ENCODE assay signal across 9 cellular contexts in the genomic region with DNA sequence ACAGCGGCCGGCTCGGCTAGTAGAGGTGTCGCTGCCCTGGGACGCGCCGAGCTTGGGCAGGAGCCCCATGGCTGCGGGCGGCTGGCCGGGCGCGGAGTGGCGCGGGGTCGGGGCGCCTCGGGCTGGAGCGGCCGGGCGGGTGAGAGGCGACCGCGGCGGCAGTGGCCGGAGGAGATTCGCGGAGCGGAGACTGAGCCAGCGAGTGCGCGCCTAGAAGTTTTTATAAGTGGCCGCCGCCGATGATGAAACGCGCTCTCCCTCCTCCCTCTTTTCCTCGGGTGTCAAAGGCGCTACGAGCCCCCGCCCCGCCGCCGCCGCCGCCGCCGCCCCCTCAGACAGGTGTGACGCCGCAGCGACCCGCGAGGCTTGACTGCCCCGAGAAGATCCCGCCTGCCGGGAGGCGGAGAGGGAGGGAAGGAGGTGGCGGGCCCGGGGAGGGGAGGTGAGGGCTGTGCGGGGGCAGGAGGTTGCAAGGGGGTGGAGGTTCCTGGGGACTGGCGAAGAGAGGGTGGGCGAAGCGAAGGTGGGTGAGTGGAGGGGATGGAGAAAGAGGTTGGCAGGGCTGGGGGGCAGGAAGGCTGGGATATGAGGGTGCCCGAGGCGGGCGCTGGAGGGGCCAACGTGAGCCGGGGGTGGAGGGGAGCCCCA. TPM values are rescaled to one million over a fixed set of nuclear protein-coding genes. Genes with fewer than 3 reads are reported as not detected.
DNase-seq lines count a peak whose midpoint lies in the region; ATAC-seq, FAIRE-seq and TF ChIP-seq lines count a peak whose summit lies in the region.
"Had no signal": no experiment of that assay in that cellular context is flagged by ENCODE, and none has a peak within 500 bp of the region (broad histone marks: within the 10 kb centered on the region; RNA-seq: fewer than 3 reads in every experiment).

A gene (minus strand): TSS at position 192 of the 648 bp plus-strand sequence. CDS start 123 bp downstream, at position 69.

- no peak within 1 kb of the TSS for H3K56ac ChIP-seq in IMR-90 (ENCODE audit: extremely low read depth, insufficient read depth, low read length)

- TF ChIP-seq RAD21 in IMR-90 (IDR thresholded peaks at IDR 0.05; ENCODE audit: low read length), result no peak

- no peaks in the 10 kb centered on the region for H3K9me3 ChIP-seq in CD4-positive, alpha-beta T cell (ENCODE audit: control insufficient read depth, low read length)
- H3K9me3 ChIP-seq in IMR-90 (ENCODE audit: control insufficient read depth, insufficient read depth, low read length) (no peaks in the 10 kb centered on the region), astrocyte (ENCODE audit: insufficient read depth, low read depth, low read length) (no peaks in the 10 kb centered on the region), iPS-20b (ENCODE audit: insufficient read depth, low read depth, low read length) (no peaks in the 10 kb centered on the region), skeletal muscle tissue (ENCODE audit: control insufficient read depth in 3 of 3, low read length in 3 of 3) (no peaks in the 10 kb centered on the region)

- 2% methylated on average over 13 of the region's 67 CpGs; no CpG with 5 or more reads in 1 of the 2 experiments for WGBS in IMR-90 (ENCODE audit: extremely low coverage in 2 of 2, insufficient read length in 1 of 2), 2 experiments

- no peak within 1 kb of the TSS for H3K14ac ChIP-seq in IMR-90 (replicated peaks; ENCODE audit: low read depth, low read length)

- H3K4me3 ChIP-seq in IMR-90 (ENCODE audit: insufficient read depth, low read depth, low read length) (peak within 1 kb of the TSS; percentile 56), astrocyte (ENCODE audit: insufficient read depth, low read depth, low read length) (peak within 1 kb of the TSS; percentile 64), iPS-20b (ENCODE audit: low read length) (peak within 1 kb of the TSS; percentile 71), skeletal muscle tissue (ENCODE audit: low read length in 3 of 3) (peak within 1 kb of the TSS; percentile 62 to 67 (median 65))

- no peak for TF ChIP-seq POLR2A in IMR-90 (IDR thresholded peaks at IDR 0.05; ENCODE audit: low read depth, low read length)

- H3K4me1 Mint-ChIP-seq in CD4-positive, alpha-beta T cell (ENCODE audit: low read depth), result no peaks in the 10 kb centered on the region
- H3K4me1 Mint-ChIP-seq in astrocyte (ENCODE audit: low read depth, unreplicated experiment), result no peaks in the 10 kb centered on the region

- dilution Hi-C loops in IMR-90 (cut with HindIII; ENCODE audit: low sequenced_read_pairs, unreplicated experiment), result no loop called here

- H3K4me1 ChIP-seq in IMR-90 (ENCODE audit: control insufficient read depth, insufficient read depth, low read length), result peaks cover 2% of the 10 kb centered on the region; the same call in 1 of the 2 replicates
- H3K4me1 ChIP-seq in astrocyte (ENCODE audit: insufficient read depth, low read length), result peaks cover 6% of the 10 kb centered on the region
- H3K4me1 ChIP-seq in iPS-20b (ENCODE audit: insufficient read depth, low read length), result 0 out of 2 replicates have a peak, but pooled peaks cover 2% of the 10 kb centered on the region
- H3K4me1 ChIP-seq in skeletal muscle tissue (ENCODE audit: control insufficient read depth in 3 of 3, insufficient read depth in 3 of 3, low read length in 3 of 3), result peaks cover 8 to 11% (median 10%) of the 10 kb centered on the region in 3 donors

- peak within 1 kb of the TSS; percentile 41; the same call in 1 of the 2 replicates for H2BK120ac ChIP-seq in IMR-90 (ENCODE audit: low read depth, low read length)

- H3K4me3 Mint-ChIP-seq in CD4-positive, alpha-beta T cell, result peak within 1 kb of the TSS; percentile 54
- peak within 1 kb of the TSS; percentile 90 for H3K4me3 Mint-ChIP-seq in astrocyte (ENCODE audit: unreplicated experiment)

- H3K23ac ChIP-seq in IMR-90 (ENCODE audit: low read depth, low read length), result peak within 1 kb of the TSS; percentile 70

- TF ChIP-seq CTCF in CD4-positive, alpha-beta T cell (IDR thresholded peaks at IDR 0.05), result no peak
- TF ChIP-seq CTCF in IMR-90 (conservative IDR thresholded peaks at IDR 0.05; ENCODE audit: low read depth, low read length) (no peak), astrocyte (IDR thresholded peaks at IDR 0.05; ENCODE audit: insufficient read depth, low read depth, low read length) (no peak)

- no peak within 1 kb of the TSS for H3K18ac ChIP-seq in IMR-90 (ENCODE audit: low read depth, low read length)

- in situ Hi-C loops in IMR-90 (cut with MboI; ENCODE audit: low sequenced_read_pairs), result no loop called here

- no peak within 1 kb of the TSS for H3K27ac ChIP-seq in CD4-positive, alpha-beta T cell (ENCODE audit: low read depth, low read length)
- H3K27ac ChIP-seq in IMR-90 (ENCODE audit: insufficient read depth, low read length) (no peak within 1 kb of the TSS; the same call in 1 of the 2 replicates), astrocyte (ENCODE audit: low read depth, low read length) (no peak within 1 kb of the TSS), iPS-20b (ENCODE audit: low read length) (no peak within 1 kb of the TSS), skeletal muscle tissue (ENCODE audit: low read depth, low read length) (no peak within 1 kb of the TSS)

- H4K20me1 ChIP-seq in IMR-90 (ENCODE audit: insufficient read depth, low read length) (no peaks in the 10 kb centered on the region), astrocyte (ENCODE audit: insufficient read depth, low read length) (no peaks in the 10 kb centered on the region)

- H4K91ac ChIP-seq in IMR-90 (ENCODE audit: insufficient read depth, low read depth, low read length), result no peak within 1 kb of the TSS

- H3K9me3 Mint-ChIP-seq in CD4-positive, alpha-beta T cell, result no peaks in the 10 kb centered on the region
- no peaks in the 10 kb centered on the region for H3K9me3 Mint-ChIP-seq in astrocyte (ENCODE audit: unreplicated experiment)

- no TSS peak for BruUV-seq in IMR-90 (replicated peaks; lab: Mats Ljungman, UMichigan)

- CTCF ChIA-PET in CD4-positive, alpha-beta T cell (lab: Charles Lee), result no interaction called here
- CTCF ChIA-PET in IMR-90 (lab: Yijun Ruan, JAX), result no interaction called here

- H4K8ac ChIP-seq in IMR-90 (ENCODE audit: low read depth in 2 of 2, low read length in 2 of 2), result peak within 1 kb of the TSS in 1 of 2 experiments; percentile 69; a peak in 2 of 4 replicates

- no peaks in the 10 kb centered on the region for H3K79me1 ChIP-seq in IMR-90 (ENCODE audit: low read depth in 1 of 2, low read length in 2 of 2)

- H2AK5ac ChIP-seq in IMR-90 (ENCODE audit: low read depth, low read length), result no peak within 1 kb of the TSS

- no peaks in the 10 kb centered on the region for H3K36me3 ChIP-seq in IMR-90 (ENCODE audit: control insufficient read depth, insufficient read depth, low read length)
- H3K36me3 ChIP-seq in astrocyte (ENCODE audit: insufficient read depth, low read length), result no peaks in the 10 kb centered on the region
- H3K36me3 ChIP-seq in iPS-20b (ENCODE audit: insufficient read depth, low read depth, low read length), result no peaks in the 10 kb centered on the region
- H3K36me3 ChIP-seq in skeletal muscle tissue (ENCODE audit: control insufficient read depth in 3 of 3, insufficient read depth in 3 of 3, low read length in 3 of 3), result no peaks in the 10 kb centered on the region

- intact Hi-C loops in CD4-positive, alpha-beta T cell (cut with DNase I, micrococcal nuclease), result no loop called here
- intact Hi-C loops in IMR-90 (cut with micrococcal nuclease), result no loop called here

- H3K27me3 ChIP-seq in CD4-positive, alpha-beta T cell (ENCODE audit: control insufficient read depth, insufficient read depth, low read length), result peaks cover 42% of the 10 kb centered on the region
- H3K27me3 ChIP-seq in IMR-90 (ENCODE audit: control insufficient read depth, insufficient read depth, low read length), result peaks cover 14% of the 10 kb centered on the region
- peaks cover 11% of the 10 kb centered on the region for H3K27me3 ChIP-seq in astrocyte (ENCODE audit: insufficient read depth, low read length)
- H3K27me3 ChIP-seq in iPS-20b (ENCODE audit: insufficient read depth, low read length), result peaks cover 58% of the 10 kb centered on the region
- H3K27me3 ChIP-seq in skeletal muscle tissue (ENCODE audit: control insufficient read depth in 3 of 3, insufficient read depth in 3 of 3, low read length in 3 of 3), result peaks cover 11 to 24% (median 16%) of the 10 kb centered on the region in 3 donors

- H2AFZ ChIP-seq in IMR-90 (replicated peaks; ENCODE audit: low read length, poor library complexity), result peak within 1 kb of the TSS; percentile 88
- peak within 1 kb of the TSS; percentile 87 for H2AFZ ChIP-seq in astrocyte (ENCODE audit: low read depth, low read length)

- H3K27ac Mint-ChIP-seq in CD4-positive, alpha-beta T cell, result no peak within 1 kb of the TSS
- H3K27ac Mint-ChIP-seq in astrocyte (ENCODE audit: unreplicated experiment), result peak within 1 kb of the TSS; percentile 58

- H3K36me3 Mint-ChIP-seq in CD4-positive, alpha-beta T cell (ENCODE audit: low read depth), result no peaks in the 10 kb centered on the region
- no peaks in the 10 kb centered on the region for H3K36me3 Mint-ChIP-seq in astrocyte (ENCODE audit: low read depth, unreplicated experiment)

- H2BK15ac ChIP-seq in IMR-90 (ENCODE audit: low read depth, low read length), result peak within 1 kb of the TSS; percentile 12; the same call in 1 of the 3 replicates

- peaks cover 3% of the 10 kb centered on the region; the same call in 1 of the 2 replicates for H3K9me1 ChIP-seq in IMR-90 (ENCODE audit: insufficient read depth, low read length)

- H3K79me2 ChIP-seq in astrocyte (ENCODE audit: insufficient read depth, low read length), result no peaks in the 10 kb centered on the region

- H3K27me3 Mint-ChIP-seq in CD4-positive, alpha-beta T cell, result peaks cover 72% of the 10 kb centered on the region
- peaks cover 64% of the 10 kb centered on the region for H3K27me3 Mint-ChIP-seq in astrocyte (ENCODE audit: low read depth, unreplicated experiment)

- DNase-seq in CD4-positive, alpha-beta T cell, result no peak
- DNase-seq in IMR-90, result peak; percentile 11
- peak; percentile 29 for DNase-seq in astrocyte (ENCODE audit: low read depth)
- DNase-seq in putamen (ENCODE audit: low spot score), result no peak
- no peak for DNase-seq in C1 segment of cervical spinal cord (lab: John Stamatoyannopoulos, UW)
- no peak for DNase-seq in activated effector memory CD4-positive, alpha-beta T cell treated with Interleukin-2 at 50 U/mL for 16 hours

- POLR2A ChIA-PET in CD4-positive, alpha-beta T cell (lab: Charles Lee), result no interaction called here
- POLR2A ChIA-PET in IMR-90 (lab: Charles Lee; ENCODE audit: unreplicated experiment), result no interaction called here

- H3K4ac ChIP-seq in IMR-90 (ENCODE audit: low read depth, low read length), result peak within 1 kb of the TSS; percentile 24; the same call in 1 of the 2 replicates

- no peak within 1 kb of the TSS; the same call in 1 of the 2 replicates for H2BK20ac ChIP-seq in IMR-90 (ENCODE audit: low read depth, low read length)

- H3K9ac ChIP-seq in IMR-90 (ENCODE audit: low read depth, low read length), result peak within 1 kb of the TSS; percentile 45; the same call in 1 of the 2 replicates
- H3K9ac ChIP-seq in astrocyte (ENCODE audit: low read length), result peak within 1 kb of the TSS; percentile 71
- H3K9ac ChIP-seq in iPS-20b (ENCODE audit: low read depth, low read length), result peak within 1 kb of the TSS; percentile 53; the same call in 1 of the 2 replicates
- H3K9ac ChIP-seq in skeletal muscle tissue (ENCODE audit: low read depth in 1 of 3, low read length in 3 of 3), result peak within 1 kb of the TSS in 2 of 3 donors; percentile 45 to 57

- ATAC-seq in CD4-positive, alpha-beta T cell (ENCODE audit: poor library complexity), result no peak
- peak; percentile 69 for ATAC-seq in IMR-90 (ENCODE audit: low read depth)

- peak within 1 kb of the TSS; percentile 99 for H3K4me2 ChIP-seq in IMR-90 (ENCODE audit: low read depth, low read length)
- H3K4me2 ChIP-seq in astrocyte (ENCODE audit: low read length), result peak within 1 kb of the TSS; percentile 99

- no peak within 1 kb of the TSS for H2BK5ac ChIP-seq in IMR-90 (ENCODE audit: low read depth, low read length, poor library complexity, severe bottlenecking)

- H4K5ac ChIP-seq in IMR-90 (ENCODE audit: low read depth, low read length), result no peak within 1 kb of the TSS

- H2AK9ac ChIP-seq in IMR-90 (replicated peaks; ENCODE audit: low read depth, low read length, poor library complexity), result peak within 1 kb of the TSS; percentile 55

- FAIRE-seq in astrocyte (lab: Jason Lieb, UNC), result no peak
- FAIRE-seq: frontal cortex had no signal

RNA-seq across cellular contexts. Expression of the gene that starts here (rescaled TPM):
- total RNA-seq in CD4-positive, alpha-beta T cell, result not detected
- total RNA-seq in IMR-90 (2012; rRNA removed), result under 0.01 TPM in 2 replicates
- polyA plus RNA-seq in IMR-90 (2012; rRNA removed), result 1.2 and 1.5 TPM in 2 replicates
- 0.26 and 1.0 TPM in 2 replicates for polyA plus RNA-seq in IMR-90 (2012; cell fraction: cytosol; rRNA removed)
- polyA plus RNA-seq in IMR-90 (2012; cell fraction: nucleus; rRNA removed; ENCODE audit: low replicate concordance), result 1.7 TPM in 2 replicates
- 2.1 and 2.2 TPM in 2 replicates for total RNA-seq in astrocyte
- total RNA-seq in skeletal muscle tissue, result 0.52 TPM

Comparison
In these comparisons a context has a peak if more than half of its experiments do, and no peak if none do; other contexts are left out.
1. DNase-seq: peak in IMR-90 (single experiment) and astrocyte (single experiment); none in CD4-positive, alpha-beta T cell (0 of 10), putamen (single experiment), C1 segment of cervical spinal cord (0 of 14) and activated effector memory CD4-positive, alpha-beta T cell treated with Interleukin-2 at 50 U/mL for 16 hours (single experiment).
2. Peak in every context shown above with its lines, with median percentiles within 50 percentile points of each other: H3K4me3 ChIP-seq and H3K9ac ChIP-seq.